Comparison of ENCODE assay signal across 33 cellular contexts in the genomic region with DNA sequence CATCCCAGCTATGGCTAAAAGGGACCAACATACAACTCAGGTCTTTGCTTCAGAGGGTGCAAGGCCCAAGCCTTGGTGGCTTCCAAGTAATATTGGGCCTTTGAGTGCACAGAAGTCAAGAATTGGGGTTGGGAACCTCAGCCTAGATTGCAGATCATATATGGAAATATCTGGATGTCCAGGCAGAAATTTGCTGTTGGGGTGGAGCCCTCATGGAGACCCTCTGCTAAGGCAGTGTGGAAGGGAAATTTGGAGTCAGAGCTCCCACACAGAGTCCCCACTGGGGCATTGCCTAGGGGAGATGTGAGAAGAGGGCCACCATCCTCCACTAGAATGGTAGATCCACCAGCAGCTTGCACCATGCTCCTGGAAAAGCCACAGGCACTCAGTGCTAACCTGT.
"Had no signal": no experiment of that assay in that cellular context is flagged by ENCODE, and none has a peak within 500 bp of the region (broad histone marks: within the 10 kb centered on the region; RNA-seq: fewer than 3 reads in every experiment).

No MANE protein-coding gene starts in this region.

- H3K4me1 ChIP-seq: Peyer's patch, SJSA1 had no signal

- DNase-seq: activated CD4-positive, alpha-beta T cell treated with anti-CD3 and anti-CD28 coated beads, Interleukin-2, amount 10 ng/mL, durations not matched to agents 7 days and 5 days; activated CD4-positive, alpha-beta T cell treated with anti-CD3 and anti-CD28 coated beads, Interleukin-2, amount 50 U/mL, for 48 hours; activated CD8-positive, alpha-beta T cell treated with anti-CD3 and anti-CD28 coated beads, Interleukin-2, amount 10 ng/mL, durations not matched to agents 7 days and 5 days; activated gamma-delta T cell treated with Interleukin-2 at 50 U/mL for 16 hours; activated naive CD4-positive, alpha-beta T cell treated with anti-CD3 and anti-CD28 coated beads for 36 hours; activated naive CD8-positive, alpha-beta T cell treated with anti-CD3 and anti-CD28 coated beads, Interleukin-2, amount 50 U/mL, for 24 hours; activated T-cell treated with anti-CD3 and anti-CD28 coated beads, Interleukin-2, amount 50 U/mL, for 24 hours; anterior cingulate cortex; caudate nucleus; cerebellar nuclear complex; Kasumi-1; MG63; MV-4-11; NCI-H1092; NCI-H1436 treated with DMSO at 0.1 percent for 48 hours; NCI-H1694 treated with DMSO at 0.1 percent for 48 hours; NCI-H2029; NCI-H2107; NCI-H2171; NCI-H510A; NK-92 treated with Interleukin-12 subunit alpha and Interleukin-12 subunit beta, amount 100 ng/mL, for 24 hours; PC-3; Peyer's patch; RPMI8226; SHP77 treated with DMSO at 0.1 percent for 48 hours; SK-N-SH had no signal

- H3K4me1 Mint-ChIP-seq: activated CD4-positive, alpha-beta T cell treated with anti-CD3 and anti-CD28 coated beads, Interleukin-2, amount 10 ng/mL, durations not matched to agents 7 days and 5 days; activated naive CD8-positive, alpha-beta T cell treated with anti-CD3 and anti-CD28 coated beads, Interleukin-2, amount 50 U/mL, for 24 hours; brain had no signal

- H3K4me2 ChIP-seq: SK-N-SH had no signal

- H3K9me3 ChIP-seq: MG63, SJSA1, SK-N-SH had no signal

- H3K36me3 ChIP-seq: MG63, Peyer's patch, SJSA1 had no signal

- FAIRE-seq: bronchial epithelial cell, TTC549 had no signal

- H3K9ac ChIP-seq: SK-N-SH had no signal

- H3K27ac Mint-ChIP-seq: activated CD4-positive, alpha-beta T cell treated with anti-CD3 and anti-CD28 coated beads, Interleukin-2, amount 10 ng/mL, durations not matched to agents 7 days and 5 days; activated CD8-positive, alpha-beta T cell treated with anti-CD3 and anti-CD28 coated beads, Interleukin-2, amount 10 ng/mL, durations not matched to agents 7 days and 5 days; activated naive CD4-positive, alpha-beta T cell treated with anti-CD3 and anti-CD28 coated beads for 36 hours; activated naive CD8-positive, alpha-beta T cell; activated naive CD8-positive, alpha-beta T cell treated with anti-CD3 and anti-CD28 coated beads, Interleukin-2, amount 50 U/mL, for 24 hours; activated T-cell treated with anti-CD3 and anti-CD28 coated beads, Interleukin-2, amount 50 U/mL, for 24 hours; brain; T-helper 1 cell treated with Interleukin-12 subunit alpha and Interleukin-12 subunit beta and Interleukin-4 antibody, amounts not matched to agents 30 μg/mL and 1 μg/mL, for 36 hours; T-helper 2 cell treated with Interferon-gamma antibody and Interleukin-4, amounts not matched to agents 5 μg/mL and 100 μg/mL, for 36 hours had no signal

- H3K27me3 ChIP-seq: MG63, Peyer's patch, SJSA1 had no signal

- H3K4me3 Mint-ChIP-seq: activated CD4-positive, alpha-beta T cell treated with anti-CD3 and anti-CD28 coated beads, Interleukin-2, amount 10 ng/mL, durations not matched to agents 7 days and 5 days; activated CD8-positive, alpha-beta T cell treated with anti-CD3 and anti-CD28 coated beads, Interleukin-2, amount 10 ng/mL, durations not matched to agents 7 days and 5 days; activated naive CD4-positive, alpha-beta T cell treated with anti-CD3 and anti-CD28 coated beads for 36 hours; activated naive CD8-positive, alpha-beta T cell; activated naive CD8-positive, alpha-beta T cell treated with anti-CD3 and anti-CD28 coated beads, Interleukin-2, amount 50 U/mL, for 24 hours; activated T-cell treated with anti-CD3 and anti-CD28 coated beads, Interleukin-2, amount 50 U/mL, for 24 hours; brain; T-helper 1 cell treated with Interleukin-12 subunit alpha and Interleukin-12 subunit beta and Interleukin-4 antibody, amounts not matched to agents 30 μg/mL and 1 μg/mL, for 36 hours; T-helper 2 cell treated with Interferon-gamma antibody and Interleukin-4, amounts not matched to agents 5 μg/mL and 100 μg/mL, for 36 hours had no signal

- H3K27me3 Mint-ChIP-seq: activated CD4-positive, alpha-beta T cell treated with anti-CD3 and anti-CD28 coated beads, Interleukin-2, amount 10 ng/mL, durations not matched to agents 7 days and 5 days; activated naive CD8-positive, alpha-beta T cell; activated naive CD8-positive, alpha-beta T cell treated with anti-CD3 and anti-CD28 coated beads, Interleukin-2, amount 50 U/mL, for 24 hours; activated T-cell treated with anti-CD3 and anti-CD28 coated beads, Interleukin-2, amount 50 U/mL, for 24 hours; brain had no signal

- H3K27ac ChIP-seq: Peyer's patch, SJSA1 had no signal

- H3K4me3 ChIP-seq: MG63, Peyer's patch, SJSA1 had no signal

- ATAC-seq: activated CD8-positive, alpha-beta T cell treated with anti-CD3 and anti-CD28 coated beads, Interleukin-2, amount 10 ng/mL, durations not matched to agents 7 days and 5 days; activated naive CD8-positive, alpha-beta T cell treated with anti-CD3 and anti-CD28 coated beads, Interleukin-2, amount 50 U/mL, for 24 hours; PC-3 had no signal
